Comparison of ENCODE assay signal across 20 cellular contexts in the genomic region with DNA sequence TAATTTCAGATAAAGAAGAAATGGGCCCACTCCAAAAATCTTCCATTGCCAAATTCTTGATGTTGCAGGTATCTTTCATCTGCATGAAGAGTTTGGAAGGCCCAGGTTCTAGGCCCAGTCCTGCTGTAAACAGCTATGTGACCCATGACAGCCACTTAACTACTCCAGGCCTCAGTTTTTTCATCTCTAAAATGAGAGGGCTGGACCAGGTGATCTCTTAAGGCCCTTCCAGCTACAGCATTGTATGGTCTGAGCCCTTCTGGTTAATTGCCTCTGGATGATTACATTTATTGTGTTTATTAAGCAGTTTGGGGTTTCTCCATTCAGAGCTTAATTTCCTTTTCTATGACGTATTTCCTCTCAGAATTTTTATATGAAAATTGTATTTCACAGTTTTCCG.
"Had no signal": no experiment of that assay in that cellular context is flagged by ENCODE, and none has a peak within 500 bp of the region (broad histone marks: within the 10 kb centered on the region; RNA-seq: fewer than 3 reads in every experiment).

No MANE protein-coding gene starts in this region.

- H3K27ac ChIP-seq: KMS-11, RWPE1 had no signal

- ATAC-seq: HepG2, Panc1 had no signal

- H3K9ac ChIP-seq: KMS-11 had no signal

- H3K4me2 ChIP-seq: KMS-11 had no signal

- DNase-seq: IMR-90, Kasumi-1, MM.1S, NCI-H1092 treated with DMSO at 0.1 percent for 48 hours, NCI-H1436, NCI-H187, NCI-H2029, NCI-H2081 treated with DMSO at 0.1 percent for 48 hours, NCI-H2171, NCI-H226, NCI-H446, NCI-H510A, NCI-H524 treated with DMSO at 0.1 percent for 48 hours, NCI-H69, NCI-H774, SHP77 had no signal
